Comparison of ENCODE assay signal across 1 cellular context in the genomic region with DNA sequence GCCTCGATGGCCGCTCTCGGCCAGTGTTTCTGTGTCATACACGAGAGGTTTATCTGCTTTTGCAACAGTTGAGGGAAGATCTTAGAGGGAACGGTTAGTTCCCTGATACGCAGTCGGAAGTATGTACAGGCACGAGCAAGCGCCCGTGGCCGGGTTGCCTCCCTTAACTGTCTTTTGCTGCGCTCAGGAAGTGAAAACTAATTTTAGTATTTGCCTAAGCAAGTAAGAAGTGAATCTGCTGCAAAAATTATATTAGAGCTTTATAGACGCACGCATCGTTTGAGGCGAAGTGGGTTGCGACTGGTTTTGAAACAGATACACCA.
TF ChIP-seq lines count a peak whose summit lies in the region.

No MANE protein-coding gene starts in this region.

TF ChIP-seq in K562, 482 proteins besides CTCF, POLR2A, EP300 and RAD21 (continued from another document):
- TF ChIP-seq, protein P1, sequence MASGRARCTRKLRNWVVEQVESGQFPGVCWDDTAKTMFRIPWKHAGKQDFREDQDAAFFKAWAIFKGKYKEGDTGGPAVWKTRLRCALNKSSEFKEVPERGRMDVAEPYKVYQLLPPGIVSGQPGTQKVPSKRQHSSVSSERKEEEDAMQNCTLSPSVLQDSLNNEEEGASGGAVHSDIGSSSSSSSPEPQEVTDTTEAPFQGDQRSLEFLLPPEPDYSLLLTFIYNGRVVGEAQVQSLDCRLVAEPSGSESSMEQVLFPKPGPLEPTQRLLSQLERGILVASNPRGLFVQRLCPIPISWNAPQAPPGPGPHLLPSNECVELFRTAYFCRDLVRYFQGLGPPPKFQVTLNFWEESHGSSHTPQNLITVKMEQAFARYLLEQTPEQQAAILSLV (tag; IDR thresholded peaks at IDR 0.05), result no peak
- TF ChIP-seq ZFX (CRISPR knock-in tag; IDR thresholded peaks at IDR 0.05) (0 out of 2 replicates have a peak, but pooled peaks have one; percentile 3), E2F6 (IDR thresholded peaks at IDR 0.05; ENCODE audit: borderline replicate concordance in 1 of 2, extremely low read depth in 1 of 2, insufficient read depth in 1 of 2, insufficient read length in 1 of 2, low read depth in 1 of 2, low read length in 1 of 2, poor library complexity in 1 of 2, severe bottlenecking in 1 of 2) (peak in 1 of 2 experiments; percentile 40), ZNF197 (CRISPR knock-in tag; IDR thresholded peaks at IDR 0.05; ENCODE audit: low read depth) (no peak), PHF8 (IDR thresholded peaks at IDR 0.05; ENCODE audit: borderline replicate concordance, low read length) (no peak), ZBTB34 (CRISPR knock-in tag; IDR thresholded peaks at IDR 0.05) (no peak), ZNF766 (CRISPR knock-in tag; conservative IDR thresholded peaks at IDR 0.05) (0 out of 2 replicates have a peak, but pooled peaks have one; percentile 39), BHLHE40 (IDR thresholded peaks at IDR 0.05; ENCODE audit: low read length) (peak; percentile 76; the same call in 1 of the 2 replicates), RBFOX2 (IDR thresholded peaks at IDR 0.05; ENCODE audit: low read depth, low read length) (peak; percentile 53; the same call in 1 of the 2 replicates)
TF ChIP-seq in K562: peak in this region for 12.
